10 cellular contexts compared by ENCODE assay signal in genomic region chr6:40477246-40478126, GRCh38.
DNase-seq lines count a peak whose midpoint lies in the region; ATAC-seq, FAIRE-seq and TF ChIP-seq lines count a peak whose summit lies in the region.
"Had no signal": no experiment of that assay in that cellular context is flagged by ENCODE, and none has a peak within 500 bp of the region (broad histone marks: within the 10 kb centered on the region; RNA-seq: fewer than 3 reads in every experiment).

No MANE protein-coding gene starts in this region.

- no peaks in the 10 kb centered on the region for H3K36me3 ChIP-seq in endodermal cell (ENCODE audit: control insufficient read depth, insufficient read depth, low read length)
- H3K36me3 ChIP-seq: gastroesophageal sphincter had no signal

- no peaks in the 10 kb centered on the region for H3K9me3 Mint-ChIP-seq in activated naive CD4-positive, alpha-beta T cell treated with anti-CD3 and anti-CD28 coated beads for 36 hours
- no peaks in the 10 kb centered on the region for H3K9me3 Mint-ChIP-seq in endodermal cell

- H3K27me3 ChIP-seq in endodermal cell (ENCODE audit: control insufficient read depth, insufficient read depth, low read length, poor library complexity, severe bottlenecking), result no peaks in the 10 kb centered on the region

- H3K27me3 Mint-ChIP-seq in activated naive CD4-positive, alpha-beta T cell treated with anti-CD3 and anti-CD28 coated beads for 36 hours (ENCODE audit: low read depth), result peaks cover 10% of the 10 kb centered on the region
- peaks cover 7% of the 10 kb centered on the region for H3K27me3 Mint-ChIP-seq in endodermal cell (ENCODE audit: insufficient read depth)

- H3K9me3 ChIP-seq in endodermal cell (ENCODE audit: control insufficient read depth, low read length), result no peaks in the 10 kb centered on the region
- H3K9me3 ChIP-seq: gastroesophageal sphincter had no signal

- no peak overlapping the region for H3K27ac Mint-ChIP-seq in activated naive CD4-positive, alpha-beta T cell treated with anti-CD3 and anti-CD28 coated beads for 36 hours
- H3K27ac Mint-ChIP-seq in endodermal cell, result no peak overlapping the region

- no peak overlapping the region for H3K9ac ChIP-seq in endodermal cell (ENCODE audit: extremely low read depth, low read length, poor library complexity, severe bottlenecking)

- DNase-seq in activated naive CD4-positive, alpha-beta T cell treated with anti-CD3 and anti-CD28 coated beads for 36 hours, result peak; percentile 13
- DNase-seq in activated naive CD4-positive, alpha-beta T cell treated with anti-CD3 and anti-CD28 coated beads, Interleukin-2, amount 50 U/mL, for 16 hours, result no peak
- peak; percentile 71 for DNase-seq in NCI-H748 treated with DMSO at 0.1 percent for 48 hours (lab: John Stamatoyannopoulos, UW)
- DNase-seq in endodermal cell, result peak; percentile 88
- DNase-seq in urothelium cell line (ENCODE audit: low spot score), result peak; percentile 10
- DNase-seq in HuH-7.5 (ENCODE audit: low spot score), result no peak
- DNase-seq in left colon, result no peak

- FAIRE-seq in urothelium cell line (lab: Jason Lieb, UNC), result no peak
- FAIRE-seq: astrocyte had no signal

- ATAC-seq in HG02642 (IDR thresholded peaks at IDR 0.05; ENCODE audit: poor library complexity, unreplicated experiment), result no peak
- no peak for ATAC-seq in left colon
- ATAC-seq: gastroesophageal sphincter had no signal

- WGBS in endodermal cell (ENCODE audit: insufficient coverage in 1 of 2, insufficient read length in 1 of 2), 2 experiments, result 41 to 45% methylated on average over 18 to 19 of the region's 19 CpGs

- H3K4me3 ChIP-seq in endodermal cell (ENCODE audit: low read length), result no peak overlapping the region
- H3K4me3 ChIP-seq: gastroesophageal sphincter had no signal

- CTCF ChIA-PET in activated naive CD4-positive, alpha-beta T cell treated with anti-CD3 and anti-CD28 coated beads for 36 hours (lab: Charles Lee), result no interaction called here

- TF ChIP-seq CTCF in endodermal cell (conservative IDR thresholded peaks at IDR 0.05), result peak; percentile 47

- no peak overlapping the region for H3K4me3 Mint-ChIP-seq in activated naive CD4-positive, alpha-beta T cell treated with anti-CD3 and anti-CD28 coated beads for 36 hours
- H3K4me3 Mint-ChIP-seq in endodermal cell, result no peak overlapping the region

- H3K4me1 Mint-ChIP-seq in activated naive CD4-positive, alpha-beta T cell treated with anti-CD3 and anti-CD28 coated beads for 36 hours (ENCODE audit: low read depth), result peaks cover 3% of the 10 kb centered on the region
- peaks cover 7% of the 10 kb centered on the region for H3K4me1 Mint-ChIP-seq in endodermal cell

- no peak overlapping the region for H3K27ac ChIP-seq in endodermal cell (ENCODE audit: low read depth, low read length)
- H3K27ac ChIP-seq: gastroesophageal sphincter had no signal

- no peaks in the 10 kb centered on the region for H3K4me1 ChIP-seq in endodermal cell (ENCODE audit: control insufficient read depth, insufficient read depth, low read length)

- H3K36me3 Mint-ChIP-seq in activated naive CD4-positive, alpha-beta T cell treated with anti-CD3 and anti-CD28 coated beads for 36 hours (ENCODE audit: low read depth), result no peaks in the 10 kb centered on the region
- no peaks in the 10 kb centered on the region for H3K36me3 Mint-ChIP-seq in endodermal cell (ENCODE audit: low read depth)

- intact Hi-C loops in activated naive CD4-positive, alpha-beta T cell treated with anti-CD3 and anti-CD28 coated beads for 36 hours (cut with micrococcal nuclease), result no loop called here
- intact Hi-C loops in left colon (cut with DNase I, micrococcal nuclease), result no loop called here

Comparison
In these comparisons a context has a peak if more than half of its experiments do, and no peak if none do; other contexts are left out.
1. DNase-seq: peak in activated naive CD4-positive, alpha-beta T cell treated with anti-CD3 and anti-CD28 coated beads for 36 hours (single experiment), NCI-H748 treated with DMSO at 0.1 percent for 48 hours (single experiment), endodermal cell (single experiment) and urothelium cell line (single experiment); none in activated naive CD4-positive, alpha-beta T cell treated with anti-CD3 and anti-CD28 coated beads, Interleukin-2, amount 50 U/mL, for 16 hours (single experiment), HuH-7.5 (single experiment) and left colon (0 of 2).